Comparison of ENCODE assay signal across 1 cellular context in the genomic region with DNA sequence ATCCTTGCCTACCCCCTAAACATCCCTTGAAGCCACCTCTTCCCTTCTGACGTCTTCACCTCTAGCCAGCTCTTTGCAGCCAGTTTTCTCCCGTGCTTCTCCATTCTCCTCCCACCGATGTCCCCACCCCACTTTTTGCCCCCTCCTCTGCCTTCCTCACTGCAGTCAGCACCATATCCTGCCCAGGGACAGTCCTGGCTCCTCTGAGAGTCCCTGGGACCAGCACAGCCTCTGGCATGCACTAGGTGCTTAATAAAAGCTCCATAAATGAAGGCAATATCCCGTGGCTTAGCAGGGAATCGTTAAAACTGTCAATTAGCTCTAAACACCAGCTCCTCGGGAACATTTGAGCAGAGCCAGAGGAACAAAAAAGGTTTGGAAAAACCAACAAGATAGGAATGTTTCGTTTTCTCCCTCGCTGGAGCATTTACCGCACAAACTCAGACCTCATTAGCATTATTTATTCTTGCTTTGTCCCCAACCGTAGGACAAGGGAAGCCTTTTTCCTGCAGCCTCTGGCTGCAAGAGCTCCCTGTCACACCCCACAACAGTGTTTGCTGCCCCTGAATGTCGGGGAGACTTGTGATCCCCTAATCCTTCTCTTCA.
TF ChIP-seq lines count a peak whose summit lies in the region.

No MANE protein-coding gene starts in this region.

TF ChIP-seq in K562, 482 proteins besides CTCF, POLR2A, EP300 and RAD21:
- TF ChIP-seq CBX2 (IDR thresholded peaks at IDR 0.05; ENCODE audit: insufficient read depth, low read length, poor library complexity, severe bottlenecking) (peak; percentile 54), HSF4 (CRISPR knock-in tag; IDR thresholded peaks at IDR 0.05; ENCODE audit: borderline replicate concordance) (no peak)
TF ChIP-seq in K562: peak in this region for 1.
